Comparison of ENCODE assay signal across 22 cellular contexts in genomic region chr17:56158344-56158743, GRCh38. TPM values are rescaled to one million over a fixed set of nuclear protein-coding genes. Genes with fewer than 3 reads are reported as not detected.
"Had no signal": no experiment of that assay in that cellular context is flagged by ENCODE, and none has a peak within 500 bp of the region (broad histone marks: within the 10 kb centered on the region; RNA-seq: fewer than 3 reads in every experiment).

No MANE protein-coding gene starts in this region.

- DNase-seq: dorsolateral prefrontal cortex; effector CD8-positive, alpha-beta T cell; islet precursor cell; mammary epithelial cell; naive thymus-derived CD4-positive, alpha-beta T cell; nephron progenitor cell; sigmoid colon; stimulated activated CD4-positive, alpha-beta T cell treated with anti-CD3 and anti-CD28 coated beads, Interleukin-2, amount 100 ng/mL, for 24 hours; stimulated activated CD4-positive, alpha-beta T cell treated with anti-CD3 and anti-CD28 coated beads, Interleukin-4, amount 100 ng/mL, for 4 hours; stimulated activated naive CD4-positive, alpha-beta T cell; stomach; substantia nigra; transverse colon had no signal

- H3K4me1 ChIP-seq: right atrium auricular region, transverse colon had no signal

- H3K9me3 Mint-ChIP-seq: nephron progenitor cell had no signal

- H3K4me3 Mint-ChIP-seq: naive thymus-derived CD4-positive, alpha-beta T cell; nephron progenitor cell had no signal

- FAIRE-seq: frontal cortex had no signal

- ATAC-seq: left lobe of liver; naive thymus-derived CD4-positive, alpha-beta T cell had no signal

- H3K36me3 ChIP-seq: right atrium auricular region, sigmoid colon, stomach, thoracic aorta, transverse colon had no signal

- H3K27me3 ChIP-seq: right atrium auricular region, sigmoid colon, stomach, transverse colon had no signal

- H3K4me3 ChIP-seq: coronary artery, dorsolateral prefrontal cortex, right atrium auricular region, sigmoid colon, skin epidermis, stomach, thoracic aorta, transverse colon had no signal

- H3K27ac Mint-ChIP-seq: naive thymus-derived CD4-positive, alpha-beta T cell; nephron progenitor cell had no signal

- H3K27ac ChIP-seq: coronary artery, dorsolateral prefrontal cortex, right atrium auricular region, sigmoid colon, skin epidermis, stomach, thoracic aorta, transverse colon had no signal

- H3K36me3 Mint-ChIP-seq: naive thymus-derived CD4-positive, alpha-beta T cell had no signal

- H3K9me3 ChIP-seq: right atrium auricular region, sigmoid colon, stomach, thoracic aorta, transverse colon had no signal

RNA-seq across cellular contexts. Expression of gene ANKFN1, which starts 5.1 kb away (rescaled TPM):
- total RNA-seq: glomerular endothelial cell; left lobe of liver; mammary epithelial cell; mononuclear cell; naive thymus-derived CD4-positive, alpha-beta T cell; osteocyte had no signal
- polyA plus RNA-seq: mammary epithelial cell; naive thymus-derived CD4-positive, alpha-beta T cell had no signal
